Comparison of ENCODE assay signal across 36 cellular contexts in genomic region chr4:30879841-30880240, GRCh38.
"Had no signal": no experiment of that assay in that cellular context is flagged by ENCODE, and none has a peak within 500 bp of the region (broad histone marks: within the 10 kb centered on the region; RNA-seq: fewer than 3 reads in every experiment).

No MANE protein-coding gene starts in this region.

- H3K4me3 ChIP-seq: adrenal gland, cardiac muscle cell had no signal

- H3K4me1 Mint-ChIP-seq: activated B cell treated with CpG ODN at 0.5 μM for 24 hours; activated CD4-positive, alpha-beta T cell treated with anti-CD3 and anti-CD28 coated beads, Interleukin-2, amount 10 ng/mL, durations not matched to agents 24 days and 14 days; activated naive CD8-positive, alpha-beta T cell treated with anti-CD3 and anti-CD28 coated beads for 36 hours; activated T-helper 17 cell treated with anti-CD3 and anti-CD28 coated beads, Interleukin-2, amount 50 U/mL, for 72 hours; central memory CD8-positive, alpha-beta T cell had no signal

- H3K36me3 Mint-ChIP-seq: activated CD4-positive, alpha-beta memory T cell treated with anti-CD3 and anti-CD28 coated beads for 36 hours; activated naive CD8-positive, alpha-beta T cell treated with anti-CD3 and anti-CD28 coated beads for 36 hours had no signal

- FAIRE-seq: bronchial epithelial cell, TTC549 had no signal

- H3K27me3 ChIP-seq: adrenal gland, cardiac muscle cell had no signal

- H3K27me3 Mint-ChIP-seq: activated B cell treated with CpG ODN at 0.5 μM for 24 hours; activated CD4-positive, alpha-beta memory T cell treated with anti-CD3 and anti-CD28 coated beads for 36 hours; activated CD4-positive, alpha-beta T cell treated with anti-CD3 and anti-CD28 coated beads, Interleukin-2, amount 10 ng/mL, durations not matched to agents 24 days and 14 days; activated CD8-positive, alpha-beta T cell treated with anti-CD3 and anti-CD28 coated beads for 36 hours; activated naive CD8-positive, alpha-beta T cell treated with anti-CD3 and anti-CD28 coated beads for 36 hours; activated T-helper 17 cell treated with anti-CD3 and anti-CD28 coated beads, Interleukin-2, amount 50 U/mL, for 72 hours; brain; central memory CD8-positive, alpha-beta T cell had no signal

- H3K36me3 ChIP-seq: adrenal gland, cardiac muscle cell had no signal

- H3K27ac ChIP-seq: adrenal gland, cardiac muscle cell, VCaP had no signal

- H3K4me1 ChIP-seq: adrenal gland had no signal

- H3K27ac Mint-ChIP-seq: activated B cell treated with CpG ODN at 0.5 μM for 24 hours; activated CD4-positive, alpha-beta memory T cell treated with anti-CD3 and anti-CD28 coated beads for 36 hours; activated CD4-positive, alpha-beta T cell treated with anti-CD3 and anti-CD28 coated beads, Interleukin-2, amount 10 ng/mL, durations not matched to agents 24 days and 14 days; activated CD8-positive, alpha-beta T cell treated with anti-CD3 and anti-CD28 coated beads for 36 hours; activated naive CD4-positive, alpha-beta T cell treated with anti-CD3 and anti-CD28 coated beads for 36 hours; activated naive CD4-positive, alpha-beta T cell treated with anti-CD3 and anti-CD28 coated beads, Interleukin-2, amount 50 U/mL, for 72 hours; activated naive CD8-positive, alpha-beta T cell treated with anti-CD3 and anti-CD28 coated beads for 36 hours; activated T-cell treated with anti-CD3 and anti-CD28 coated beads, Interleukin-2, amount 50 U/mL, for 72 hours; activated T-helper 1 cell treated with anti-CD3 and anti-CD28 coated beads, Interleukin-12 subunit alpha, Interleukin-12 subunit beta, Interleukin-2, Interleukin-4 antibody, amounts not matched to agents 30 ng/mL and 10 ng/mL and 1 ng/mL, durations not matched to agents 14 hours and 24 hours and 36 hours; activated T-helper 17 cell treated with anti-CD3 and anti-CD28 coated beads, Interleukin-2, amount 50 U/mL, for 72 hours; brain; T-helper 2 cell treated with Interferon-gamma antibody and Interleukin-4, amounts not matched to agents 5 μg/mL and 100 μg/mL, for 36 hours had no signal

- DNase-seq: activated B cell treated with CpG ODN at 0.5 μM for 24 hours; activated CD4-positive, alpha-beta memory T cell treated with anti-CD3 and anti-CD28 coated beads for 36 hours; activated CD4-positive, alpha-beta T cell treated with anti-CD3 and anti-CD28 coated beads for 4 hours; activated CD4-positive, alpha-beta T cell treated with anti-CD3 and anti-CD28 coated beads, Interleukin-2, amount 10 ng/mL, durations not matched to agents 24 days and 14 days; activated CD4-positive, alpha-beta T cell treated with anti-CD3 and anti-CD28 coated beads, Interleukin-2, amount 50 U/mL, for 1 hour; activated CD4-positive, alpha-beta T cell treated with anti-CD3 and anti-CD28 coated beads, Interleukin-2, amount 50 U/mL, for 4 hours; activated CD4-positive, CD25-positive, alpha-beta regulatory T cell treated with anti-CD3 and anti-CD28 coated beads, Interleukin-2, amount 50 U/mL, for 72 hours; activated CD8-positive, alpha-beta memory T cell treated with anti-CD3 and anti-CD28 coated beads, Interleukin-2, amount 50 U/mL, for 4 hours; activated CD8-positive, alpha-beta T cell treated with anti-CD3 and anti-CD28 coated beads for 36 hours; activated effector memory CD4-positive, alpha-beta T cell treated with anti-CD3 and anti-CD28 coated beads, Interleukin-2, amount 50 U/mL, for 16 hours; activated gamma-delta T cell treated with Interleukin-2 at 50 U/mL for 16 hours; activated naive CD4-positive, alpha-beta T cell; activated naive CD4-positive, alpha-beta T cell treated with anti-CD3 and anti-CD28 coated beads for 36 hours; activated naive CD4-positive, alpha-beta T cell treated with anti-CD3 and anti-CD28 coated beads, Interleukin-2, amount 50 U/mL, for 16 hours; activated naive CD8-positive, alpha-beta T cell treated with anti-CD3 and anti-CD28 coated beads for 36 hours; activated T-cell treated with anti-CD3 and anti-CD28 coated beads for 4 hours; activated T-cell treated with anti-CD3 and anti-CD28 coated beads, Interleukin-2, amount 50 U/mL, for 1 hour; activated T-cell treated with anti-CD3 and anti-CD28 coated beads, Interleukin-2, amount 50 U/mL, for 4 hours; activated T-cell treated with anti-CD3 and anti-CD28 coated beads, Interleukin-2, amount 50 U/mL, for 72 hours; adrenal gland; amniotic stem cell; aorta; caudate nucleus; cerebellar nuclear complex; T-helper 2 cell; T-helper 9 cell had no signal

- ATAC-seq: activated CD8-positive, alpha-beta T cell treated with anti-CD3 and anti-CD28 coated beads for 36 hours; activated naive CD4-positive, alpha-beta T cell treated with anti-CD3 and anti-CD28 coated beads, Interleukin-2, amount 50 U/mL, for 72 hours; activated T-cell treated with anti-CD3 and anti-CD28 coated beads, Interleukin-2, amount 50 U/mL, for 4 hours; activated T-cell treated with anti-CD3 and anti-CD28 coated beads, Interleukin-2, amount 50 U/mL, for 72 hours; activated T-helper 17 cell treated with anti-CD3 and anti-CD28 coated beads, Interleukin-2, amount 50 U/mL, for 72 hours had no signal

- H3K9me3 ChIP-seq: adrenal gland had no signal

- H3K4me3 Mint-ChIP-seq: activated B cell treated with CpG ODN at 0.5 μM for 24 hours; activated CD4-positive, alpha-beta memory T cell treated with anti-CD3 and anti-CD28 coated beads for 36 hours; activated CD4-positive, alpha-beta T cell treated with anti-CD3 and anti-CD28 coated beads, Interleukin-2, amount 10 ng/mL, durations not matched to agents 24 days and 14 days; activated CD8-positive, alpha-beta T cell treated with anti-CD3 and anti-CD28 coated beads for 36 hours; activated naive CD4-positive, alpha-beta T cell treated with anti-CD3 and anti-CD28 coated beads for 36 hours; activated naive CD8-positive, alpha-beta T cell treated with anti-CD3 and anti-CD28 coated beads for 36 hours; activated T-cell treated with anti-CD3 and anti-CD28 coated beads, Interleukin-2, amount 50 U/mL, for 4 hours; activated T-cell treated with anti-CD3 and anti-CD28 coated beads, Interleukin-2, amount 50 U/mL, for 72 hours; activated T-helper 1 cell treated with anti-CD3 and anti-CD28 coated beads, Interleukin-12 subunit alpha, Interleukin-12 subunit beta, Interleukin-2, Interleukin-4 antibody, amounts not matched to agents 30 ng/mL and 10 ng/mL and 1 ng/mL, durations not matched to agents 14 hours and 24 hours and 36 hours; activated T-helper 17 cell treated with anti-CD3 and anti-CD28 coated beads, Interleukin-2, amount 50 U/mL, for 72 hours; brain; central memory CD8-positive, alpha-beta T cell; T-helper 2 cell treated with Interferon-gamma antibody and Interleukin-4, amounts not matched to agents 5 μg/mL and 100 μg/mL, for 36 hours had no signal
